ENCODE assay signal across 35 cellular contexts in the genomic region with DNA sequence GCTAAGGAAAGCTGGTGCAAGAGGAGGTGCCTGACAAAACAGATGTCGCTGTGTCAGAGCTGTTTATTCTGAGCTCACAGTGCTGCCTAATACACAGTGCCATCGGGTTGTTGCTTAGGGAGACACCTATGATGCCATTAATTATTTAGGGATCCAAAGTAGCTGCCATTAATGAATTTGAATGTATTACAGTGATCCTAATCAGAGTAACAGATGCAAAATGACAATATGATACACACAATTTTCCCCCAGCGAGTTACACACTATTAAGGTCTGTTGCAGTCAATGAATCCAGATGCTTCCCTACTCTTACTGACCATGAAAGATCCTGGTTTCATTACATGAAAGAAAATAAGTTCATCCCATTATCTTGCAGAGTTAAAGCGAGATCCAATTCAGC.
"Had no signal": no experiment of that assay in that cellular context is flagged by ENCODE, and none has a peak within 500 bp of the region (broad histone marks: within the 10 kb centered on the region; RNA-seq: fewer than 3 reads in every experiment).

No MANE protein-coding gene starts in this region.

- H3K4me1 ChIP-seq: SJCRH30 had no signal

- DNase-seq: activated B cell treated with CpG ODN at 0.5 μM for 24 hours; activated CD4-positive, alpha-beta T cell treated with anti-CD3 and anti-CD28 coated beads for 4 hours; activated CD4-positive, alpha-beta T cell treated with anti-CD3 and anti-CD28 coated beads, Interleukin-2, amount 50 U/mL, for 4 hours; activated CD4-positive, CD25-positive, alpha-beta regulatory T cell treated with anti-CD3 and anti-CD28 coated beads, Interleukin-2, amount 50 U/mL, for 72 hours; activated CD8-positive, alpha-beta T cell treated with anti-CD3 and anti-CD28 coated beads for 36 hours; activated effector memory CD4-positive, alpha-beta T cell treated with anti-CD3 and anti-CD28 coated beads, Interleukin-2, amount 50 U/mL, for 16 hours; activated naive CD4-positive, alpha-beta T cell; activated naive CD4-positive, alpha-beta T cell treated with anti-CD3 and anti-CD28 coated beads, Interleukin-2, amount 50 U/mL, for 16 hours; activated naive CD8-positive, alpha-beta T cell treated with anti-CD3 and anti-CD28 coated beads for 36 hours; activated T-cell treated with anti-CD3 and anti-CD28 coated beads, Interleukin-2, amount 50 U/mL, for 1 hour; activated T-cell treated with anti-CD3 and anti-CD28 coated beads, Interleukin-2, amount 50 U/mL, for 72 hours; amniotic stem cell; aorta; brain microvascular endothelial cell; central memory CD4-positive, alpha-beta T cell; NCI-H1048; NCI-H1105 treated with DMSO at 0.1 percent for 48 hours; NCI-H1436; NCI-H187; NCI-H2029 treated with DMSO at 0.1 percent for 48 hours; NCI-H2107; NCI-H226; NCI-H446 treated with DMSO at 0.1 percent for 48 hours; NCI-H526; NCI-H748 treated with DMSO at 0.1 percent for 48 hours; SHP77; SJCRH30; SW 1271; T-helper 1 cell; T-helper 2 cell; T-helper 9 cell had no signal

- H3K4me3 ChIP-seq: SJCRH30, SK-N-MC had no signal

- H3K4me1 Mint-ChIP-seq: activated B cell treated with CpG ODN at 0.5 μM for 24 hours; activated naive CD8-positive, alpha-beta T cell treated with anti-CD3 and anti-CD28 coated beads for 36 hours; activated T-helper 17 cell treated with anti-CD3 and anti-CD28 coated beads, Interleukin-2, amount 50 U/mL, for 72 hours had no signal

- H3K27ac Mint-ChIP-seq: activated B cell treated with CpG ODN at 0.5 μM for 24 hours; activated CD8-positive, alpha-beta T cell treated with anti-CD3 and anti-CD28 coated beads for 36 hours; activated naive CD8-positive, alpha-beta T cell treated with anti-CD3 and anti-CD28 coated beads for 36 hours; activated T-cell treated with anti-CD3 and anti-CD28 coated beads, Interleukin-2, amount 50 U/mL, for 72 hours; activated T-helper 17 cell treated with anti-CD3 and anti-CD28 coated beads, Interleukin-2, amount 50 U/mL, for 72 hours had no signal

- H3K27me3 Mint-ChIP-seq: activated B cell treated with CpG ODN at 0.5 μM for 24 hours had no signal

- H3K4me3 Mint-ChIP-seq: activated B cell treated with CpG ODN at 0.5 μM for 24 hours; activated CD8-positive, alpha-beta T cell treated with anti-CD3 and anti-CD28 coated beads for 36 hours; activated naive CD8-positive, alpha-beta T cell treated with anti-CD3 and anti-CD28 coated beads for 36 hours; activated T-cell treated with anti-CD3 and anti-CD28 coated beads, Interleukin-2, amount 50 U/mL, for 72 hours; activated T-helper 17 cell treated with anti-CD3 and anti-CD28 coated beads, Interleukin-2, amount 50 U/mL, for 72 hours had no signal

- H3K27me3 ChIP-seq: brain microvascular endothelial cell, SJCRH30 had no signal

- H3K36me3 ChIP-seq: brain microvascular endothelial cell, SJCRH30 had no signal

- H3K9me3 ChIP-seq: SJCRH30 had no signal

- ATAC-seq: activated CD8-positive, alpha-beta T cell treated with anti-CD3 and anti-CD28 coated beads for 36 hours; activated T-cell treated with anti-CD3 and anti-CD28 coated beads, Interleukin-2, amount 50 U/mL, for 72 hours; activated T-helper 17 cell treated with anti-CD3 and anti-CD28 coated beads, Interleukin-2, amount 50 U/mL, for 72 hours; Panc1 had no signal

- H3K36me3 Mint-ChIP-seq: activated naive CD8-positive, alpha-beta T cell treated with anti-CD3 and anti-CD28 coated beads for 36 hours had no signal

- H3K9me3 Mint-ChIP-seq: activated B cell treated with CpG ODN at 0.5 μM for 24 hours; activated CD8-positive, alpha-beta T cell treated with anti-CD3 and anti-CD28 coated beads for 36 hours; activated naive CD8-positive, alpha-beta T cell treated with anti-CD3 and anti-CD28 coated beads for 36 hours; activated T-cell treated with anti-CD3 and anti-CD28 coated beads, Interleukin-2, amount 50 U/mL, for 72 hours; activated T-helper 17 cell treated with anti-CD3 and anti-CD28 coated beads, Interleukin-2, amount 50 U/mL, for 72 hours had no signal

- H3K27ac ChIP-seq: brain microvascular endothelial cell, SJCRH30, SK-N-MC, VCaP had no signal
